In the genomic region with DNA sequence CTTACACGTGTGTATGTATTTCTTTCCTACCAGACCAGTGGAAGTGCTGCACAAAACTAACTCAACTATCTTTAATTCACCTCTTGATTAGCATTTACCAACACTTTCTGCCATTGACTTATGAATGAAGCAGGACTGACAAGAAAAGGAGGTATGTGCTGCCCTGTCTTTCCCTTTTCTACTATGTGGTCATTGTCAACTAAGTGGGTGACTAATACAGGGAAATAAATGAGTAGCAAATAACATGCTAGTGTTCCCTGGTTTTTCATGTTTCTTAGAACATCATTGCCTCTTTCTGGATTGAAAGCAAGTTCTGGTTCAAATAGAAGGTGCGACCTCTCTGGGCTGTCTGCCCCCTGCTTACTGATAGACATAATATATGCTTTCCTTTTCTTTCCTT, we compare ENCODE assay signal across 27 cellular contexts. TPM values are rescaled to one million over a fixed set of nuclear protein-coding genes. Genes with fewer than 3 reads are reported as not detected.
DNase-seq lines count a peak whose midpoint lies in the region; ATAC-seq and TF ChIP-seq lines count a peak whose summit lies in the region.
"Had no signal": no experiment of that assay in that cellular context is flagged by ENCODE, and none has a peak within 500 bp of the region (broad histone marks: within the 10 kb centered on the region; RNA-seq: fewer than 3 reads in every experiment).

No MANE protein-coding gene starts in this region.

- H3K4me3 Mint-ChIP-seq in activated T-cell treated with anti-CD3 and anti-CD28 coated beads, Interleukin-2, amount 50 U/mL, for 4 hours, result no peak overlapping the region
- H3K4me3 Mint-ChIP-seq in progenitor cell of endocrine pancreas (ENCODE audit: low read depth), result no peak overlapping the region
- H3K4me3 Mint-ChIP-seq: activated naive CD4-positive, alpha-beta T cell treated with anti-CD3 and anti-CD28 coated beads, Interleukin-2, amount 10 ng/mL, durations not matched to agents 7 days and 5 days; CD14-positive monocyte; memory B cell; naive thymus-derived CD4-positive, alpha-beta T cell had no signal

- no peaks in the 10 kb centered on the region for H3K4me1 Mint-ChIP-seq in activated T-cell treated with anti-CD3 and anti-CD28 coated beads, Interleukin-2, amount 50 U/mL, for 4 hours (ENCODE audit: low read depth)
- H3K4me1 Mint-ChIP-seq in progenitor cell of endocrine pancreas (ENCODE audit: low read depth), result peaks cover 14% of the 10 kb centered on the region
- H3K4me1 Mint-ChIP-seq: activated naive CD4-positive, alpha-beta T cell treated with anti-CD3 and anti-CD28 coated beads, Interleukin-2, amount 10 ng/mL, durations not matched to agents 7 days and 5 days; CD14-positive monocyte; memory B cell; naive thymus-derived CD4-positive, alpha-beta T cell had no signal

- no peak overlapping the region for H3K27ac Mint-ChIP-seq in progenitor cell of endocrine pancreas
- H3K27ac Mint-ChIP-seq: activated naive CD4-positive, alpha-beta T cell treated with anti-CD3 and anti-CD28 coated beads, Interleukin-2, amount 10 ng/mL, durations not matched to agents 7 days and 5 days; CD14-positive monocyte; memory B cell; naive thymus-derived CD4-positive, alpha-beta T cell had no signal

- H3K9me3 Mint-ChIP-seq in activated T-cell treated with anti-CD3 and anti-CD28 coated beads, Interleukin-2, amount 50 U/mL, for 4 hours, result no peaks in the 10 kb centered on the region
- peaks cover 17% of the 10 kb centered on the region for H3K9me3 Mint-ChIP-seq in progenitor cell of endocrine pancreas (ENCODE audit: low read depth)
- H3K9me3 Mint-ChIP-seq: activated naive CD4-positive, alpha-beta T cell treated with anti-CD3 and anti-CD28 coated beads, Interleukin-2, amount 10 ng/mL, durations not matched to agents 7 days and 5 days had no signal

- H3K36me3 Mint-ChIP-seq in activated T-cell treated with anti-CD3 and anti-CD28 coated beads, Interleukin-2, amount 50 U/mL, for 4 hours (ENCODE audit: insufficient read depth), result no peaks in the 10 kb centered on the region
- H3K36me3 Mint-ChIP-seq in progenitor cell of endocrine pancreas (ENCODE audit: insufficient read depth), result peaks cover 4% of the 10 kb centered on the region
- H3K36me3 Mint-ChIP-seq: activated naive CD4-positive, alpha-beta T cell treated with anti-CD3 and anti-CD28 coated beads, Interleukin-2, amount 10 ng/mL, durations not matched to agents 7 days and 5 days; CD14-positive monocyte; memory B cell; naive thymus-derived CD4-positive, alpha-beta T cell had no signal

- ATAC-seq in GM18511 (IDR thresholded peaks at IDR 0.05; ENCODE audit: unreplicated experiment), result peak; percentile 71
- peak; percentile 39 for ATAC-seq in GM21390 (IDR thresholded peaks at IDR 0.05; ENCODE audit: unreplicated experiment)
- ATAC-seq in HG02973 (IDR thresholded peaks at IDR 0.05; ENCODE audit: unreplicated experiment), result peak; percentile 58
- ATAC-seq in HG03558 (IDR thresholded peaks at IDR 0.05; ENCODE audit: extremely low read depth, unreplicated experiment), result peak; percentile 40
- ATAC-seq in activated T-cell treated with anti-CD3 and anti-CD28 coated beads, Interleukin-2, amount 50 U/mL, for 4 hours, result no peak
- ATAC-seq: naive thymus-derived CD4-positive, alpha-beta T cell; sciatic nerve had no signal

- peaks cover 6% of the 10 kb centered on the region for H3K27me3 Mint-ChIP-seq in activated T-cell treated with anti-CD3 and anti-CD28 coated beads, Interleukin-2, amount 50 U/mL, for 4 hours (ENCODE audit: low read depth)
- H3K27me3 Mint-ChIP-seq in progenitor cell of endocrine pancreas, result no peaks in the 10 kb centered on the region
- H3K27me3 Mint-ChIP-seq: activated naive CD4-positive, alpha-beta T cell treated with anti-CD3 and anti-CD28 coated beads, Interleukin-2, amount 10 ng/mL, durations not matched to agents 7 days and 5 days had no signal

- no peak for TF ChIP-seq CTCF in progenitor cell of endocrine pancreas (IDR thresholded peaks at IDR 0.05; ENCODE audit: unreplicated experiment)

- no peak for DNase-seq in activated T-cell treated with anti-CD3 and anti-CD28 coated beads, Interleukin-2, amount 50 U/mL, for 4 hours
- DNase-seq in activated CD4-positive, alpha-beta T cell treated with anti-CD3 and anti-CD28 coated beads, Interleukin-2, amount 50 U/mL, for 4 hours, result no peak
- DNase-seq in HK-2 (ENCODE audit: unreplicated experiment), result no peak
- DNase-seq in progenitor cell of endocrine pancreas (ENCODE audit: low spot score, unreplicated experiment), result no peak
- DNase-seq: ACHN; activated CD4-positive, alpha-beta T cell treated with anti-CD3 and anti-CD28 coated beads, Interleukin-2, amount 50 U/mL, for 1 hour; activated naive CD4-positive, alpha-beta T cell treated with anti-CD3 and anti-CD28 coated beads, Interleukin-2, amount 10 ng/mL, durations not matched to agents 7 days and 5 days; HCEC 1CT; hippocampal formation; naive thymus-derived CD4-positive, alpha-beta T cell; NCI-H1092 treated with DMSO at 0.1 percent for 48 hours; NCI-H2081; NCI-H510A treated with DMSO at 0.1 percent for 48 hours; Right ventricle myocardium superior; stimulated activated naive CD4-positive, alpha-beta T cell treated with Interleukin-2 at 50 U/mL for 16 hours; T-helper 1 cell; trophoblast cell had no signal

RNA-seq across cellular contexts. Expression of a gene that starts 58.0 kb away (rescaled TPM):
- not detected for total RNA-seq in activated T-cell treated with anti-CD3 and anti-CD28 coated beads, Interleukin-2, amount 50 U/mL, for 4 hours
- total RNA-seq in progenitor cell of endocrine pancreas, result 0.71 and 1.6 TPM in 2 replicates
- total RNA-seq: astrocyte; HT-29; naive thymus-derived CD4-positive, alpha-beta T cell; osteocyte; Right ventricle myocardium superior; sciatic nerve had no signal

Comparison
In these comparisons a context has a peak if more than half of its experiments do, and no peak if none do; other contexts are left out.
1. ATAC-seq: peak in GM18511 (single experiment), GM21390 (single experiment), HG02973 (single experiment) and HG03558 (single experiment); none in activated T-cell treated with anti-CD3 and anti-CD28 coated beads, Interleukin-2, amount 50 U/mL, for 4 hours (0 of 2).